Comparison of ENCODE assay signal across 16 cellular contexts in genomic region chr16:70724146-70725023, GRCh38. TPM values are rescaled to one million over a fixed set of nuclear protein-coding genes. Genes with fewer than 3 reads are reported as not detected.
DNase-seq lines count a peak whose midpoint lies in the region; ATAC-seq and TF ChIP-seq lines count a peak whose summit lies in the region.
"Had no signal": no experiment of that assay in that cellular context is flagged by ENCODE, and none has a peak within 500 bp of the region (broad histone marks: within the 10 kb centered on the region; RNA-seq: fewer than 3 reads in every experiment).

No MANE protein-coding gene starts in this region.

- H3K9me3 Mint-ChIP-seq in progenitor cell of endocrine pancreas (ENCODE audit: low read depth), result peaks cover 9% of the 10 kb centered on the region
- no peaks in the 10 kb centered on the region for H3K9me3 Mint-ChIP-seq in activated naive CD8-positive, alpha-beta T cell treated with anti-CD3 and anti-CD28 coated beads, Interleukin-2, amount 50 U/mL, for 24 hours
- H3K9me3 Mint-ChIP-seq: activated naive CD4-positive, alpha-beta T cell treated with anti-CD3 and anti-CD28 coated beads, Interleukin-2, amount 50 U/mL, for 72 hours; central memory CD8-positive, alpha-beta T cell had no signal

- no peaks in the 10 kb centered on the region for H3K27me3 Mint-ChIP-seq in progenitor cell of endocrine pancreas
- no peaks in the 10 kb centered on the region for H3K27me3 Mint-ChIP-seq in activated naive CD8-positive, alpha-beta T cell treated with anti-CD3 and anti-CD28 coated beads, Interleukin-2, amount 50 U/mL, for 24 hours
- H3K27me3 Mint-ChIP-seq: CD4-positive, CD25-positive, alpha-beta regulatory T cell; central memory CD8-positive, alpha-beta T cell; T-helper 17 cell had no signal

- H3K4me3 Mint-ChIP-seq in progenitor cell of endocrine pancreas (ENCODE audit: low read depth), result no peak overlapping the region
- H3K4me3 Mint-ChIP-seq in activated naive CD8-positive, alpha-beta T cell treated with anti-CD3 and anti-CD28 coated beads, Interleukin-2, amount 50 U/mL, for 24 hours, result no peak overlapping the region
- H3K4me3 Mint-ChIP-seq: CD4-positive, CD25-positive, alpha-beta regulatory T cell; central memory CD8-positive, alpha-beta T cell; T-helper 17 cell had no signal

- H3K4me1 ChIP-seq in heart left ventricle (peaks cover 0 to 36% (median 30%) of the 10 kb centered on the region in 12 donors), left lung (peaks cover 23 to 27% of the 10 kb centered on the region in 2 donors), upper lobe of right lung (peaks cover 50% of the 10 kb centered on the region)

- H3K27me3 ChIP-seq in heart left ventricle, result no peaks in the 10 kb centered on the region
- no peaks in the 10 kb centered on the region for H3K27me3 ChIP-seq in left lung
- no peaks in the 10 kb centered on the region for H3K27me3 ChIP-seq in upper lobe of right lung

- ATAC-seq in heart left ventricle, result no peak
- ATAC-seq in left cardiac atrium, result no peak
- ATAC-seq in left lung, result no peak
- ATAC-seq in upper lobe of right lung, result no peak
- no peak for ATAC-seq in GM18870 (IDR thresholded peaks at IDR 0.05; ENCODE audit: unreplicated experiment)
- ATAC-seq in activated naive CD8-positive, alpha-beta T cell treated with anti-CD3 and anti-CD28 coated beads, Interleukin-2, amount 50 U/mL, for 24 hours, result no peak
- ATAC-seq: activated naive CD4-positive, alpha-beta T cell treated with anti-CD3 and anti-CD28 coated beads, Interleukin-2, amount 50 U/mL, for 72 hours; T-helper 17 cell had no signal

- no peak overlapping the region for H3K4me3 ChIP-seq in heart left ventricle
- no peak overlapping the region for H3K4me3 ChIP-seq in left lung
- H3K4me3 ChIP-seq in upper lobe of right lung, result no peak overlapping the region

- WGBS in heart left ventricle, 4 donors, result 83 to 93% (median 89%) methylated on average over 15 of the region's 15 CpGs

- intact Hi-C loops in heart left ventricle (cut with DNase I) (no loop called here), left cardiac atrium (cut with DNase I) (no loop called here), left lung (cut with DNase I) (no loop called here), upper lobe of right lung (cut with DNase I) (no loop called here)

- H3K27ac ChIP-seq in heart left ventricle (peak overlapping the region in 11 of 12 donors; percentile 81 to 97 (median 90)), left lung (peak overlapping the region; percentile 70 to 90), upper lobe of right lung (peak overlapping the region; percentile 89)

- H3K36me3 Mint-ChIP-seq in progenitor cell of endocrine pancreas (ENCODE audit: insufficient read depth), result peaks cover 20% of the 10 kb centered on the region
- peaks cover 15% of the 10 kb centered on the region for H3K36me3 Mint-ChIP-seq in activated naive CD8-positive, alpha-beta T cell treated with anti-CD3 and anti-CD28 coated beads, Interleukin-2, amount 50 U/mL, for 24 hours (ENCODE audit: low read depth)

- no peak for TF ChIP-seq CTCF in heart left ventricle (IDR thresholded peaks at IDR 0.05)
- TF ChIP-seq CTCF in left lung (IDR thresholded peaks at IDR 0.05), result no peak
- TF ChIP-seq CTCF in progenitor cell of endocrine pancreas (IDR thresholded peaks at IDR 0.05; ENCODE audit: unreplicated experiment), result no peak
- TF ChIP-seq CTCF in upper lobe of right lung (IDR thresholded peaks at IDR 0.05), result no peak

- H3K9me3 ChIP-seq in heart left ventricle (peaks cover 0 to 6% (median 0%) of the 10 kb centered on the region in 12 donors), left lung (no peaks in the 10 kb centered on the region), upper lobe of right lung (no peaks in the 10 kb centered on the region)

- H3K4me1 Mint-ChIP-seq in progenitor cell of endocrine pancreas (ENCODE audit: low read depth), result peaks cover 12% of the 10 kb centered on the region
- H3K4me1 Mint-ChIP-seq in activated naive CD8-positive, alpha-beta T cell treated with anti-CD3 and anti-CD28 coated beads, Interleukin-2, amount 50 U/mL, for 24 hours, result no peaks in the 10 kb centered on the region

- DNase-seq in heart left ventricle (no peak), left cardiac atrium (no peak), left lung (no peak), progenitor cell of endocrine pancreas (ENCODE audit: low spot score, unreplicated experiment) (no peak), upper lobe of right lung (no peak)
- no peak for DNase-seq in activated naive CD4-positive, alpha-beta T cell (lab: John Stamatoyannopoulos, UW)
- DNase-seq in activated naive CD8-positive, alpha-beta T cell treated with anti-CD3 and anti-CD28 coated beads, Interleukin-2, amount 50 U/mL, for 24 hours, result no peak
- DNase-seq: ACHN; activated CD8-positive, alpha-beta memory T cell treated with anti-CD3 and anti-CD28 coated beads, Interleukin-2, amount 50 U/mL, for 4 hours; CD4-positive, CD25-positive, alpha-beta regulatory T cell; NCI-H1436; SHP77; T-helper 17 cell had no signal

- H3K27ac Mint-ChIP-seq in progenitor cell of endocrine pancreas, result peak overlapping the region; percentile 71
- H3K27ac Mint-ChIP-seq in activated naive CD8-positive, alpha-beta T cell treated with anti-CD3 and anti-CD28 coated beads, Interleukin-2, amount 50 U/mL, for 24 hours, result no peak overlapping the region
- H3K27ac Mint-ChIP-seq: activated naive CD4-positive, alpha-beta T cell treated with anti-CD3 and anti-CD28 coated beads, Interleukin-2, amount 50 U/mL, for 72 hours; T-helper 17 cell had no signal

- no peak for TF ChIP-seq POLR2A in heart left ventricle (IDR thresholded peaks at IDR 0.05)

- H3K36me3 ChIP-seq in heart left ventricle, result peaks cover 0 to 42% (median 0%) of the 10 kb centered on the region in 9 donors
- peaks cover 0 to 72% of the 10 kb centered on the region in 2 donors for H3K36me3 ChIP-seq in left lung
- peaks cover 3% of the 10 kb centered on the region for H3K36me3 ChIP-seq in upper lobe of right lung

RNA-seq across cellular contexts. Expression of gene MTSS2, which starts 38.5 kb away (rescaled TPM):
- total RNA-seq in heart left ventricle (10 to 100 TPM; 51.9 to 90.9 (median 72.2) TPM), left cardiac atrium (10 to 100 TPM; 50.7 to 51.4 TPM), left lung (10 to 100 TPM; 58.1 to 96.3 TPM), progenitor cell of endocrine pancreas (55.0 and 57.1 TPM in 2 replicates), upper lobe of right lung (81.3 TPM)
- 10 to 100 TPM; 58.8 to 97.1 TPM for polyA plus RNA-seq in heart left ventricle
- polyA plus RNA-seq: CD4-positive, CD25-positive, alpha-beta regulatory T cell had no signal
